Comparison of ENCODE assay signal across 22 cellular contexts in genomic region chr3:171086914-171087313, GRCh38.
"Had no signal": no experiment of that assay in that cellular context is flagged by ENCODE, and none has a peak within 500 bp of the region (broad histone marks: within the 10 kb centered on the region; RNA-seq: fewer than 3 reads in every experiment).

No MANE protein-coding gene starts in this region.

- H3K27me3 ChIP-seq: brain microvascular endothelial cell, colonic mucosa, ovary, vagina had no signal

- H3K9me3 ChIP-seq: colonic mucosa, ovary, psoas muscle, vagina had no signal

- DNase-seq: activated CD4-positive, alpha-beta memory T cell treated with anti-CD3 and anti-CD28 coated beads for 36 hours; activated CD4-positive, alpha-beta T cell treated with anti-CD3 and anti-CD28 coated beads for 1 hour; activated naive CD4-positive, alpha-beta T cell treated with Interleukin-2 at 50 U/mL for 16 hours; activated naive CD8-positive, alpha-beta T cell treated with anti-CD3 and anti-CD28 coated beads, Interleukin-2, amount 50 U/mL, for 24 hours; activated T-cell treated with anti-CD3 and anti-CD28 coated beads for 4 hours; anterior cingulate cortex; brain microvascular endothelial cell; central memory CD4-positive, alpha-beta T cell; colonic mucosa; foreskin melanocyte; hypothalamus; natural killer cell; ovary; psoas muscle; right cardiac atrium; stimulated activated naive CD8-positive, alpha-beta T cell treated with anti-CD3 and anti-CD28 coated beads, Interleukin-15, amount 100 ng/mL, for 72 hours; trophoblast cell; WERI-Rb-1 had no signal

- H3K27me3 Mint-ChIP-seq: activated CD4-positive, alpha-beta memory T cell treated with anti-CD3 and anti-CD28 coated beads for 36 hours; activated naive CD8-positive, alpha-beta T cell treated with anti-CD3 and anti-CD28 coated beads, Interleukin-2, amount 50 U/mL, for 24 hours; stimulated activated naive CD8-positive, alpha-beta T cell treated with anti-CD3 and anti-CD28 coated beads, Interleukin-15, amount 100 ng/mL, for 72 hours had no signal

- ATAC-seq: activated naive CD8-positive, alpha-beta T cell treated with anti-CD3 and anti-CD28 coated beads, Interleukin-2, amount 50 U/mL, for 24 hours; left lobe of liver; natural killer cell; psoas muscle; right cardiac atrium; stimulated activated naive CD8-positive, alpha-beta T cell treated with anti-CD3 and anti-CD28 coated beads, Interleukin-15, amount 100 ng/mL, for 72 hours had no signal

- H3K4me3 Mint-ChIP-seq: activated CD4-positive, alpha-beta memory T cell treated with anti-CD3 and anti-CD28 coated beads for 36 hours; activated naive CD8-positive, alpha-beta T cell treated with anti-CD3 and anti-CD28 coated beads, Interleukin-2, amount 50 U/mL, for 24 hours; natural killer cell; stimulated activated naive CD8-positive, alpha-beta T cell treated with anti-CD3 and anti-CD28 coated beads, Interleukin-15, amount 100 ng/mL, for 72 hours had no signal

- H3K27ac ChIP-seq: brain microvascular endothelial cell, colonic mucosa, ovary, psoas muscle, vagina, WERI-Rb-1 had no signal

- H3K9me3 Mint-ChIP-seq: activated CD4-positive, alpha-beta memory T cell treated with anti-CD3 and anti-CD28 coated beads for 36 hours; activated naive CD8-positive, alpha-beta T cell treated with anti-CD3 and anti-CD28 coated beads, Interleukin-2, amount 50 U/mL, for 24 hours; activated T-helper 2 cell treated with anti-CD3 and anti-CD28 coated beads, Interferon-gamma antibody, Interleukin-2, Interleukin-4, amounts not matched to agents 10 μg/mL and 5 μg/mL and 100 μg/mL, durations not matched to agents 14 hours and 24 hours and 36 hours; natural killer cell; stimulated activated naive CD8-positive, alpha-beta T cell treated with anti-CD3 and anti-CD28 coated beads, Interleukin-15, amount 100 ng/mL, for 72 hours had no signal

- H3K36me3 ChIP-seq: colonic mucosa, ovary, vagina, WERI-Rb-1 had no signal

- H3K4me3 ChIP-seq: colonic mucosa, lung, ovary, psoas muscle, vagina had no signal

- H3K27ac Mint-ChIP-seq: activated CD4-positive, alpha-beta memory T cell treated with anti-CD3 and anti-CD28 coated beads for 36 hours; activated naive CD8-positive, alpha-beta T cell treated with anti-CD3 and anti-CD28 coated beads, Interleukin-2, amount 50 U/mL, for 24 hours; activated T-helper 2 cell treated with anti-CD3 and anti-CD28 coated beads, Interferon-gamma antibody, Interleukin-2, Interleukin-4, amounts not matched to agents 10 μg/mL and 5 μg/mL and 100 μg/mL, durations not matched to agents 14 hours and 24 hours and 36 hours; natural killer cell; stimulated activated naive CD8-positive, alpha-beta T cell treated with anti-CD3 and anti-CD28 coated beads, Interleukin-15, amount 100 ng/mL, for 72 hours had no signal

- H3K4me1 Mint-ChIP-seq: activated naive CD8-positive, alpha-beta T cell treated with anti-CD3 and anti-CD28 coated beads, Interleukin-2, amount 50 U/mL, for 24 hours had no signal

- H3K4me1 ChIP-seq: colonic mucosa, psoas muscle had no signal
